ENCODE assay signal across 21 cellular contexts in genomic region chr5:175750476-175751080, GRCh38.
DNase-seq lines count a peak whose midpoint lies in the region; ATAC-seq and TF ChIP-seq lines count a peak whose summit lies in the region.
"Had no signal": no experiment of that assay in that cellular context is flagged by ENCODE, and none has a peak within 500 bp of the region (broad histone marks: within the 10 kb centered on the region; RNA-seq: fewer than 3 reads in every experiment).

No MANE protein-coding gene starts in this region.

- H3K23ac ChIP-seq in neuronal stem cell (ENCODE audit: low read depth, low read length, poor library complexity) = no peak overlapping the region

- H2BK5ac ChIP-seq in neuronal stem cell (ENCODE audit: low read length) = no peak overlapping the region

- H3K27me3 ChIP-seq in neuronal stem cell (ENCODE audit: control insufficient read depth in 3 of 3, insufficient read depth in 3 of 3, low read depth in 1 of 3, low read length in 3 of 3) (peaks cover 0 to 4% (median 0%) of the 10 kb centered on the region in 3 experiments), smooth muscle cell (ENCODE audit: low read depth) (peaks cover 7% of the 10 kb centered on the region)
- H3K27me3 ChIP-seq: cardiac muscle cell had no signal

- H3K9ac ChIP-seq in neuronal stem cell (ENCODE audit: low read depth, low read length, poor library complexity) (no peak overlapping the region), smooth muscle cell (ENCODE audit: low read depth) (no peak overlapping the region)

- H3F3A ChIP-seq in smooth muscle cell (ENCODE audit: low read depth) = no peaks in the 10 kb centered on the region

- H2BK120ac ChIP-seq in neuronal stem cell (ENCODE audit: low read depth, low read length) = no peak overlapping the region

- H3K79me2 ChIP-seq in smooth muscle cell (ENCODE audit: low read depth) = no peaks in the 10 kb centered on the region

- H3K4me2 ChIP-seq in neuronal stem cell (ENCODE audit: insufficient read depth, low read length, poor library complexity, severe bottlenecking) (no peak overlapping the region), smooth muscle cell (no peak overlapping the region)
- H3K4me2 ChIP-seq: A549 had no signal

- no peak overlapping the region for H4K91ac ChIP-seq in neuronal stem cell (ENCODE audit: low read depth, low read length, poor library complexity)

- no peaks in the 10 kb centered on the region for H3K36me3 ChIP-seq in neuronal stem cell (replicated peaks in 1 of 2; ENCODE audit: control insufficient read depth in 2 of 2, insufficient read depth in 2 of 2, low read length in 2 of 2)
- H3K36me3 ChIP-seq in smooth muscle cell (ENCODE audit: low read depth) = no peaks in the 10 kb centered on the region
- H3K36me3 ChIP-seq: cardiac muscle cell, gastrocnemius medialis had no signal

- WGBS in neuronal stem cell (ENCODE audit: extremely low coverage in 2 of 2, insufficient read length in 2 of 2, insufficient replicate concordance in 1 of 2), 2 donors = no CpG with 5 or more reads among the region's 15 CpGs
- 73% methylated on average over 15 of the region's 15 CpGs for WGBS in smooth muscle cell (ENCODE audit: low lambda C conversion rate)

- H2AK5ac ChIP-seq in neuronal stem cell (ENCODE audit: low read depth, low read length) = peak overlapping the region; percentile 51

- H3K18ac ChIP-seq in neuronal stem cell (ENCODE audit: low read length) = no peak overlapping the region

- H3K4ac ChIP-seq in neuronal stem cell (ENCODE audit: low read length) = no peak overlapping the region

- no peaks in the 10 kb centered on the region for H3K79me1 ChIP-seq in neuronal stem cell (ENCODE audit: low read depth, low read length)

- H3K4me1 ChIP-seq in neuronal stem cell (ENCODE audit: control insufficient read depth in 2 of 2, insufficient read depth in 1 of 2, low read depth in 1 of 2, low read length in 2 of 2) (peaks cover 3 to 8% of the 10 kb centered on the region in 2 donors), smooth muscle cell (ENCODE audit: low read depth) (no peaks in the 10 kb centered on the region)
- H3K4me1 ChIP-seq: gastrocnemius medialis had no signal

- H3K9me3 ChIP-seq in neuronal stem cell (replicated peaks in 1 of 2; ENCODE audit: control insufficient read depth in 2 of 2, insufficient read depth in 1 of 2, low read depth in 1 of 2, low read length in 2 of 2) (no peaks in the 10 kb centered on the region), smooth muscle cell (replicated peaks; ENCODE audit: low read depth) (no peaks in the 10 kb centered on the region)
- H3K9me3 ChIP-seq: A549, gastrocnemius medialis had no signal

- no peak overlapping the region for H2BK12ac ChIP-seq in neuronal stem cell (ENCODE audit: low read length)

- H4K20me1 ChIP-seq in smooth muscle cell (ENCODE audit: low read depth) = no peaks in the 10 kb centered on the region

- H3K27ac ChIP-seq in neuronal stem cell (replicated peaks; ENCODE audit: low read length) = no peak overlapping the region
- H3K27ac ChIP-seq in smooth muscle cell (ENCODE audit: low read depth) = no peak overlapping the region
- H3K27ac ChIP-seq: cardiac muscle cell, gastrocnemius medialis had no signal

- no peak for TF ChIP-seq CTCF in smooth muscle cell (IDR thresholded peaks at IDR 0.05; ENCODE audit: borderline replicate concordance, insufficient read depth, poor library complexity, severe bottlenecking)

- H4K8ac ChIP-seq in neuronal stem cell (ENCODE audit: low read depth, low read length) = no peak overlapping the region

- no peak overlapping the region for H2BK15ac ChIP-seq in neuronal stem cell (ENCODE audit: low read length)

- DNase-seq in NCI-H2081 (lab: John Stamatoyannopoulos, UW) = peak; percentile 21 to 31
- DNase-seq in NCI-H2081 treated with DMSO at 0.1 percent for 48 hours (lab: John Stamatoyannopoulos, UW) = no peak
- peak; percentile 79 for DNase-seq in NCI-H146 treated with DMSO at 0.1 percent for 48 hours (lab: John Stamatoyannopoulos, UW; ENCODE audit: unreplicated experiment)
- DNase-seq in SK-N-DZ (ENCODE audit: low spot score) = peak; percentile 41
- no peak for DNase-seq in neuronal stem cell (ENCODE audit: low spot score)
- DNase-seq in smooth muscle cell (lab: John Stamatoyannopoulos, UW; ENCODE audit: unreplicated experiment) = no peak
- no peak for DNase-seq in DMS153 treated with DMSO at 0.1 percent for 48 hours (lab: John Stamatoyannopoulos, UW; ENCODE audit: unreplicated experiment)
- DNase-seq: activated CD4-positive, alpha-beta T cell treated with anti-CD3 and anti-CD28 coated beads, Interleukin-2, amount 10 ng/mL, durations not matched to agents 7 days and 5 days; activated T-cell treated with anti-CD3 and anti-CD28 coated beads for 4 hours; erythroblast; gastrocnemius medialis; HCEC 1CT; left cardiac atrium; natural killer cell; NCI-H226; Right ventricle myocardium superior; stimulated activated CD4-positive, alpha-beta T cell treated with anti-CD3 and anti-CD28 coated beads, Interleukin-4, amount 100 ng/mL, for 1 hour; T-cell had no signal

- H2AFZ ChIP-seq in neuronal stem cell (ENCODE audit: low read length) (no peak overlapping the region), smooth muscle cell (ENCODE audit: low read depth) (no peak overlapping the region)

- peak overlapping the region; percentile 66 for H3K14ac ChIP-seq in neuronal stem cell (ENCODE audit: low read length)

- no peak overlapping the region for H3K4me3 ChIP-seq in neuronal stem cell (ENCODE audit: low read length in 2 of 2)
- no peak overlapping the region for H3K4me3 ChIP-seq in smooth muscle cell
- H3K4me3 ChIP-seq: A549, cardiac muscle cell, gastrocnemius medialis had no signal

- no peak for ATAC-seq in HG02763 (IDR thresholded peaks at IDR 0.05; ENCODE audit: unreplicated experiment)
- ATAC-seq: A549, gastrocnemius medialis, left cardiac atrium, natural killer cell, T-cell had no signal

Comparison
In these comparisons a context has a peak if more than half of its experiments do, and no peak if none do; other contexts are left out.
1. DNase-seq: peak in NCI-H2081 (2 of 2), NCI-H146 treated with DMSO at 0.1 percent for 48 hours (single experiment) and SK-N-DZ (single experiment); none in NCI-H2081 treated with DMSO at 0.1 percent for 48 hours (single experiment), neuronal stem cell (single experiment), smooth muscle cell (single experiment) and DMS153 treated with DMSO at 0.1 percent for 48 hours (single experiment).